Comparison of ENCODE assay signal across 5 cellular contexts in genomic region chr9:98283143-98283542, GRCh38. TPM values are rescaled to one million over a fixed set of nuclear protein-coding genes. Genes with fewer than 3 reads are reported as not detected.
DNase-seq lines count a peak whose midpoint lies in the region; ATAC-seq, FAIRE-seq and TF ChIP-seq lines count a peak whose summit lies in the region.
"Not testable (repeated sequence)": the region's sequence is repeated elsewhere in the genome, so short reads cannot be mapped to it uniquely, and the experiment has no call there.

No MANE protein-coding gene starts in this region.

- not testable (repeated sequence) for FAIRE-seq in bronchial epithelial cell (lab: Jason Lieb, UNC)

- not testable (repeated sequence) for H2AFZ ChIP-seq in HCT116 (ENCODE audit: low read depth, low read length, poor library complexity, severe bottlenecking); PC-9

- TF ChIP-seq CTCF in HCT116 (IDR thresholded peaks at IDR 0.05 in 2 of 3, conservative IDR thresholded peaks at IDR 0.05 in 1 of 3; ENCODE audit: borderline replicate concordance in 1 of 3, insufficient read depth in 1 of 3, low read depth in 2 of 3, low read length in 2 of 3); PC-9 (conservative IDR thresholded peaks at IDR 0.05); bronchial epithelial cell (IDR thresholded peaks at IDR 0.05; ENCODE audit: insufficient read depth, low read length, severe bottlenecking); foreskin keratinocyte (conservative IDR thresholded peaks at IDR 0.05): not testable (repeated sequence)

- RAD21 ChIA-PET in HCT116 (lab: Charles Lee; ENCODE audit: low non-redundant PET in 1 of 2, low total read pairs in 2 of 2, uncharacterized antibody in 2 of 2, unreplicated experiment in 2 of 2) = not testable (repeated sequence)

- H3K4me3 ChIP-seq in HCT116 (replicated peaks in 1 of 2; ENCODE audit: low read depth in 1 of 2, low read length in 2 of 2); PC-9; bronchial epithelial cell (ENCODE audit: low read depth, low read length): not testable (repeated sequence)

- H4K20me1 ChIP-seq in HCT116 (ENCODE audit: insufficient read depth); PC-9 (ENCODE audit: insufficient read depth): not testable (repeated sequence)

- not testable (repeated sequence) for H3K9me2 ChIP-seq in HCT116 (ENCODE audit: insufficient read depth); PC-9 (ENCODE audit: insufficient read depth)

- ATAC-seq in HCT116 (0 out of 2 replicates have a peak, but pooled peaks have one; percentile 27), foreskin keratinocyte (peak; percentile 59)

- peak overlapping the region; percentile 20; the same call in 1 of the 2 replicates for H3K4me2 ChIP-seq in HCT116 (ENCODE audit: low read length)
- H3K4me2 ChIP-seq in PC-9 = peak overlapping the region; percentile 32; the same call in 1 of the 2 replicates

- intact Hi-C loops in HCT116 (cut with micrococcal nuclease); PC-9 (cut with micrococcal nuclease; ENCODE audit: unreplicated experiment): not testable (repeated sequence)

- not testable (repeated sequence) for H3K27me3 ChIP-seq in HCT116 (ENCODE audit: insufficient read depth, low read length); PC-9 (ENCODE audit: insufficient read depth, low read depth); bronchial epithelial cell (ENCODE audit: control insufficient read depth, insufficient read depth, low read length)
- peaks cover 39% of the 10 kb centered on the region for H3K27me3 ChIP-seq in foreskin keratinocyte

- not testable (repeated sequence) for H3K9ac ChIP-seq in HCT116 (ENCODE audit: low read length)

- TF ChIP-seq RAD21 in HCT116 (IDR thresholded peaks at IDR 0.05; ENCODE audit: low read depth) = not testable (repeated sequence)

- H3K79me2 ChIP-seq in HCT116 (ENCODE audit: insufficient read depth, low read length); PC-9 (ENCODE audit: low read depth): not testable (repeated sequence)

- not testable (repeated sequence) for H3K36me3 ChIP-seq in HCT116 (ENCODE audit: control insufficient read depth in 1 of 2, insufficient read depth in 2 of 2, low read length in 2 of 2); PC-9 (ENCODE audit: low read depth); bronchial epithelial cell (ENCODE audit: control insufficient read depth, insufficient read depth, low read length)

- H3K27me3 Mint-ChIP-seq in activated naive CD4-positive, alpha-beta T cell treated with anti-CD3 and anti-CD28 coated beads, Interleukin-2, amount 50 U/mL, for 24 hours = not testable (repeated sequence)

- DNase-seq in HCT116 (ENCODE audit: low read depth, low spot score); PC-9: not testable (repeated sequence)
- DNase-seq in bronchial epithelial cell (ENCODE audit: low read depth) (peak; percentile 52), foreskin keratinocyte (peak; percentile 8 to 26)

- H3K9me3 Mint-ChIP-seq in activated naive CD4-positive, alpha-beta T cell treated with anti-CD3 and anti-CD28 coated beads, Interleukin-2, amount 50 U/mL, for 24 hours = not testable (repeated sequence)

- BruUV-seq in HCT116 (replicated peaks; lab: Mats Ljungman, UMichigan); PC-9 (replicated peaks; lab: Mats Ljungman, UMichigan): not testable (repeated sequence)

- H3K4me3 Mint-ChIP-seq in activated naive CD4-positive, alpha-beta T cell treated with anti-CD3 and anti-CD28 coated beads, Interleukin-2, amount 50 U/mL, for 24 hours = not testable (repeated sequence)

- not testable (repeated sequence) for TF ChIP-seq POLR2A in HCT116 (IDR thresholded peaks at IDR 0.05; ENCODE audit: borderline replicate concordance, extremely low read depth, insufficient read depth, insufficient read length)

- H3K9me3 ChIP-seq in HCT116 (ENCODE audit: control insufficient read depth in 1 of 2, insufficient read depth in 1 of 2, low read depth in 1 of 2, low read length in 2 of 2); PC-9 (ENCODE audit: insufficient read depth, low read depth): not testable (repeated sequence)

- H3K27ac ChIP-seq in HCT116 (ENCODE audit: low read depth, low read length); PC-9; foreskin keratinocyte: not testable (repeated sequence)

- POLR2A ChIA-PET in HCT116 (lab: Charles Lee); PC-9 (lab: Charles Lee; ENCODE audit: unreplicated experiment): not testable (repeated sequence)

- CTCF ChIA-PET in HCT116 (lab: Charles Lee) = not testable (repeated sequence)
- CTCF ChIA-PET in PC-9 (lab: Charles Lee) = interaction anchor here (0.7 kb wide), 1 partner anchor 254 kb away, joined by 3 read pairs; no protein-coding TSS in a partner anchor

- not testable (repeated sequence) for H3F3A ChIP-seq in PC-9 (ENCODE audit: insufficient read depth, low read depth)

- H3K4me1 ChIP-seq in HCT116 (ENCODE audit: control insufficient read depth in 1 of 2, insufficient read depth in 2 of 2, low read length in 2 of 2); foreskin keratinocyte: not testable (repeated sequence)
- H3K4me1 ChIP-seq in PC-9 (replicated peaks; ENCODE audit: insufficient read depth) = peaks cover 12% of the 10 kb centered on the region; the same call in 1 of the 2 replicates

- H3K36me3 Mint-ChIP-seq in activated naive CD4-positive, alpha-beta T cell treated with anti-CD3 and anti-CD28 coated beads, Interleukin-2, amount 50 U/mL, for 24 hours = not testable (repeated sequence)

- peak overlapping the region; percentile 32 for H3K27ac Mint-ChIP-seq in activated naive CD4-positive, alpha-beta T cell treated with anti-CD3 and anti-CD28 coated beads, Interleukin-2, amount 50 U/mL, for 24 hours

- H3K4me1 Mint-ChIP-seq in activated naive CD4-positive, alpha-beta T cell treated with anti-CD3 and anti-CD28 coated beads, Interleukin-2, amount 50 U/mL, for 24 hours = not testable (repeated sequence)

RNA-seq across cellular contexts. Expression of gene TBC1D2, which starts 27.7 kb away (rescaled TPM):
- total RNA-seq in HCT116 (2021; ENCODE audit: unreplicated experiment) = 9.8 TPM
- polyA plus RNA-seq in HCT116 (2012) = 8.4 and 9.6 TPM in 2 replicates
- 42.9 and 44.7 TPM in 2 replicates for total RNA-seq in PC-9 (2021)
- 46.0 and 54.0 TPM in 2 replicates for total RNA-seq in bronchial epithelial cell
- total RNA-seq in foreskin keratinocyte = 76.8 and 85.0 TPM in 2 replicates
- polyA plus RNA-seq in foreskin keratinocyte = 69.1 and 80.7 TPM in 2 replicates
